17 cellular contexts compared by ENCODE assay signal in genomic region chr9:121393318-121393717, GRCh38. TPM values are rescaled to one million over a fixed set of nuclear protein-coding genes. Genes with fewer than 3 reads are reported as not detected.
DNase-seq lines count a peak whose midpoint lies in the region; ATAC-seq, FAIRE-seq and TF ChIP-seq lines count a peak whose summit lies in the region.
"Had no signal": no experiment of that assay in that cellular context is flagged by ENCODE, and none has a peak within 500 bp of the region (broad histone marks: within the 10 kb centered on the region; RNA-seq: fewer than 3 reads in every experiment).

No MANE protein-coding gene starts in this region.

- peak overlapping the region; percentile 73 for H2AFZ ChIP-seq in endothelial cell of umbilical vein (ENCODE audit: low read depth, low read length)

- peak; percentile 45 for ATAC-seq in activated naive CD8-positive, alpha-beta T cell treated with anti-CD3 and anti-CD28 coated beads, Interleukin-2, amount 10 ng/mL, durations not matched to agents 7 days and 5 days (ENCODE audit: low read depth)
- no peak for ATAC-seq in HG03097 (IDR thresholded peaks at IDR 0.05; ENCODE audit: low FRiP score, unreplicated experiment)
- no peak for ATAC-seq in Right ventricle myocardium superior (ENCODE audit: poor library complexity)
- ATAC-seq: left cardiac atrium had no signal

- no peaks in the 10 kb centered on the region for H4K20me1 ChIP-seq in endothelial cell of umbilical vein (replicated peaks; ENCODE audit: control insufficient read depth, extremely low read depth, insufficient read depth, low read length)

- CTCF ChIA-PET in endothelial cell of umbilical vein (lab: Charles Lee), result interaction anchor here (0.9 to 2.4 kb wide), 12 partner anchors 8 to 354 kb away, joined by 3 to 18 read pairs (median 5); partner anchors contain the start of gene RAB14

- H3K27me3 Mint-ChIP-seq in activated naive CD8-positive, alpha-beta T cell treated with anti-CD3 and anti-CD28 coated beads, Interleukin-2, amount 10 ng/mL, durations not matched to agents 7 days and 5 days, result no peaks in the 10 kb centered on the region
- no peaks in the 10 kb centered on the region for H3K27me3 Mint-ChIP-seq in activated naive CD8-positive, alpha-beta T cell treated with anti-CD3 and anti-CD28 coated beads for 36 hours
- H3K27me3 Mint-ChIP-seq: T-cell had no signal

- POLR2A ChIA-PET in activated naive CD8-positive, alpha-beta T cell treated with anti-CD3 and anti-CD28 coated beads, Interleukin-2, amount 10 ng/mL, durations not matched to agents 7 days and 5 days (lab: Charles Lee), result interaction anchor here (1.3 kb wide), 1 partner anchor 74 kb away, joined by 4 read pairs; no protein-coding TSS in a partner anchor
- POLR2A ChIA-PET in endothelial cell of umbilical vein (lab: Charles Lee), result interaction anchor here (0.6 kb wide), 1 partner anchor 56 kb away, joined by 3 read pairs; no protein-coding TSS in a partner anchor

- H3K4me2 ChIP-seq in endothelial cell of umbilical vein (ENCODE audit: insufficient read depth, low read length), result peak overlapping the region; percentile 7

- BruUV-seq in endothelial cell of umbilical vein (replicated peaks; lab: Mats Ljungman, UMichigan), result no TSS peak

- H3K4me3 ChIP-seq in endothelial cell of umbilical vein (replicated peaks in 1 of 3; ENCODE audit: insufficient read depth in 1 of 3, low read depth in 1 of 3, low read length in 3 of 3), result no peak overlapping the region
- H3K4me3 ChIP-seq: cardiac muscle cell, psoas muscle had no signal

- no peak for TF ChIP-seq CTCF in endothelial cell of umbilical vein (IDR thresholded peaks at IDR 0.05; ENCODE audit: extremely low read depth in 1 of 2, insufficient read depth in 1 of 2, low read depth in 1 of 2, low read length in 2 of 2)

- TF ChIP-seq POLR2A in endothelial cell of umbilical vein (IDR thresholded peaks at IDR 0.05; ENCODE audit: low read depth, low read length), result peak; percentile 37

- no peak for DNase-seq in activated naive CD8-positive, alpha-beta T cell treated with anti-CD3 and anti-CD28 coated beads, Interleukin-2, amount 10 ng/mL, durations not matched to agents 7 days and 5 days
- no peak for DNase-seq in activated naive CD8-positive, alpha-beta T cell treated with anti-CD3 and anti-CD28 coated beads for 36 hours
- peak; percentile 79 for DNase-seq in OCI-M1 (lab: John Stamatoyannopoulos, UW)
- DNase-seq in endothelial cell of umbilical vein (ENCODE audit: low read depth, low spot score), result peak; percentile 47
- no peak for DNase-seq in activated effector memory CD4-positive, alpha-beta T cell treated with anti-CD3 and anti-CD28 coated beads, Interleukin-2, amount 50 U/mL, for 16 hours
- no peak for DNase-seq in NCI-H524 treated with DMSO at 0.1 percent for 48 hours (lab: John Stamatoyannopoulos, UW)
- DNase-seq in Right ventricle myocardium superior, result no peak
- DNase-seq: activated CD4-positive, alpha-beta T cell treated with anti-CD3 and anti-CD28 coated beads, Interleukin-2, amount 50 U/mL, for 48 hours; activated naive CD4-positive, alpha-beta T cell; DMS153; head of caudate nucleus; left cardiac atrium; psoas muscle; T-cell had no signal

- H3K9me3 Mint-ChIP-seq in activated naive CD8-positive, alpha-beta T cell treated with anti-CD3 and anti-CD28 coated beads, Interleukin-2, amount 10 ng/mL, durations not matched to agents 7 days and 5 days, result peaks cover 7% of the 10 kb centered on the region
- no peaks in the 10 kb centered on the region for H3K9me3 Mint-ChIP-seq in activated naive CD8-positive, alpha-beta T cell treated with anti-CD3 and anti-CD28 coated beads for 36 hours
- H3K9me3 Mint-ChIP-seq: T-cell had no signal

- peak overlapping the region; percentile 41 for H3K4me3 Mint-ChIP-seq in activated naive CD8-positive, alpha-beta T cell treated with anti-CD3 and anti-CD28 coated beads, Interleukin-2, amount 10 ng/mL, durations not matched to agents 7 days and 5 days
- no peak overlapping the region for H3K4me3 Mint-ChIP-seq in activated naive CD8-positive, alpha-beta T cell treated with anti-CD3 and anti-CD28 coated beads for 36 hours
- H3K4me3 Mint-ChIP-seq: T-cell had no signal

- no peak overlapping the region for H3K9ac ChIP-seq in endothelial cell of umbilical vein (replicated peaks; ENCODE audit: extremely low read depth, insufficient read depth, low read length)

- H3K79me2 ChIP-seq in endothelial cell of umbilical vein (ENCODE audit: control insufficient read depth, insufficient read depth, low read length), result no peaks in the 10 kb centered on the region

- no peaks in the 10 kb centered on the region for H3K9me3 ChIP-seq in endothelial cell of umbilical vein (replicated peaks; ENCODE audit: control insufficient read depth, insufficient read depth, low read length)

- dilution Hi-C loops in endothelial cell of umbilical vein (cut with MboI; ENCODE audit: extremely low pct_ligation_motif_present, low sequenced_read_pairs), result no loop called here

- H3K27ac Mint-ChIP-seq in activated naive CD8-positive, alpha-beta T cell treated with anti-CD3 and anti-CD28 coated beads, Interleukin-2, amount 10 ng/mL, durations not matched to agents 7 days and 5 days, result peak overlapping the region; percentile 44
- H3K27ac Mint-ChIP-seq in activated naive CD8-positive, alpha-beta T cell treated with anti-CD3 and anti-CD28 coated beads for 36 hours, result no peak overlapping the region
- H3K27ac Mint-ChIP-seq: T-cell had no signal

- no peaks in the 10 kb centered on the region for H3K36me3 ChIP-seq in endothelial cell of umbilical vein (ENCODE audit: control insufficient read depth in 2 of 2, extremely low read depth in 1 of 2, insufficient read depth in 2 of 2, low read length in 2 of 2)
- H3K36me3 ChIP-seq: cardiac muscle cell had no signal

- peaks cover 29% of the 10 kb centered on the region for H3K4me1 Mint-ChIP-seq in activated naive CD8-positive, alpha-beta T cell treated with anti-CD3 and anti-CD28 coated beads, Interleukin-2, amount 10 ng/mL, durations not matched to agents 7 days and 5 days
- peaks cover 7% of the 10 kb centered on the region for H3K4me1 Mint-ChIP-seq in activated naive CD8-positive, alpha-beta T cell treated with anti-CD3 and anti-CD28 coated beads for 36 hours

- intact Hi-C loops in endothelial cell of umbilical vein (cut with micrococcal nuclease) (loop anchor here (10.0 kb wide), 1 partner anchor 649 kb away; no protein-coding TSS in a partner anchor), Right ventricle myocardium superior (cut with DNase I) (no loop called here)

- no peaks in the 10 kb centered on the region for H3K27me3 ChIP-seq in endothelial cell of umbilical vein (ENCODE audit: control insufficient read depth in 2 of 2, insufficient read depth in 2 of 2, low read length in 2 of 2)
- H3K27me3 ChIP-seq: cardiac muscle cell had no signal

- no peaks in the 10 kb centered on the region for H3K9me1 ChIP-seq in endothelial cell of umbilical vein (replicated peaks; ENCODE audit: control insufficient read depth, extremely low read depth, insufficient read depth, low read length)

- peaks cover 4% of the 10 kb centered on the region for H3K36me3 Mint-ChIP-seq in activated naive CD8-positive, alpha-beta T cell treated with anti-CD3 and anti-CD28 coated beads, Interleukin-2, amount 10 ng/mL, durations not matched to agents 7 days and 5 days
- no peaks in the 10 kb centered on the region for H3K36me3 Mint-ChIP-seq in activated naive CD8-positive, alpha-beta T cell treated with anti-CD3 and anti-CD28 coated beads for 36 hours
- H3K36me3 Mint-ChIP-seq: T-cell had no signal

- peak; percentile 89 for FAIRE-seq in endothelial cell of umbilical vein (lab: Jason Lieb, UNC)
- FAIRE-seq: GM12892 had no signal

- H3K4me1 ChIP-seq in endothelial cell of umbilical vein (ENCODE audit: control insufficient read depth, extremely low read depth, insufficient read depth, low read length), result peaks cover 28% of the 10 kb centered on the region
- H3K4me1 ChIP-seq: psoas muscle had no signal

- H3K27ac ChIP-seq in endothelial cell of umbilical vein (ENCODE audit: insufficient read depth, low read depth, low read length), result no peak overlapping the region
- H3K27ac ChIP-seq: cardiac muscle cell, psoas muscle had no signal

TF ChIP-seq in endothelial cell of umbilical vein, 7 proteins besides CTCF, POLR2A, EP300 and RAD21:
- no peak for TF ChIP-seq MYC (IDR thresholded peaks at IDR 0.05; ENCODE audit: low read depth, low read length)
- peak; percentile 65 for TF ChIP-seq POLR2AphosphoS5 (IDR thresholded peaks at IDR 0.05; ENCODE audit: insufficient read depth, low read depth, low read length)
- peak; percentile 22 for TF ChIP-seq FOS (IDR thresholded peaks at IDR 0.05; ENCODE audit: borderline replicate concordance, insufficient read depth, low read length)
- TF ChIP-seq JUN (IDR thresholded peaks at IDR 0.05; ENCODE audit: borderline replicate concordance, insufficient read depth, insufficient read length, low read depth), result no peak
- TF ChIP-seq GATA2 (IDR thresholded peaks at IDR 0.05; ENCODE audit: insufficient read depth, insufficient read length, low read depth, low read length), result peak; percentile 59
- TF ChIP-seq EZH2 (IDR thresholded peaks at IDR 0.05; ENCODE audit: borderline replicate concordance, low read depth, low read length, severe bottlenecking), result no peak
- no peak for TF ChIP-seq MAX (IDR thresholded peaks at IDR 0.05; ENCODE audit: insufficient read depth, insufficient read length)

RNA-seq across cellular contexts. Expression of gene STOM, which starts 23.3 kb away (rescaled TPM):
- 10 to 100 TPM; 87.4 to 95.4 TPM for total RNA-seq in activated naive CD8-positive, alpha-beta T cell treated with anti-CD3 and anti-CD28 coated beads, Interleukin-2, amount 10 ng/mL, durations not matched to agents 7 days and 5 days
- total RNA-seq in activated naive CD8-positive, alpha-beta T cell treated with anti-CD3 and anti-CD28 coated beads for 36 hours, result 10 to 100 TPM; 36.0 to 36.3 TPM
- total RNA-seq in endothelial cell of umbilical vein (138 and 170 TPM in 2 replicates), Right ventricle myocardium superior (155 TPM)
- 133 and 153 TPM in 2 replicates for polyA plus RNA-seq in endothelial cell of umbilical vein
- 149 and 161 TPM in 2 replicates for polyA plus RNA-seq in endothelial cell of umbilical vein (2011; cell fraction: cytosol; rRNA removed)
- polyA plus RNA-seq in endothelial cell of umbilical vein (2011; cell fraction: nucleus; rRNA removed), result 72.7 and 88.0 TPM in 2 replicates
- polyA plus RNA-seq in endothelial cell of umbilical vein (2012), result 142 and 165 TPM in 2 replicates
- polyA minus RNA-seq in endothelial cell of umbilical vein, result 165 and 168 TPM in 2 replicates
- 75.4 TPM for polyA minus RNA-seq in endothelial cell of umbilical vein (2011; cell fraction: cytosol; rRNA and poly(A)+ RNA removed)
- 63.6 and 70.5 TPM in 2 replicates for polyA minus RNA-seq in endothelial cell of umbilical vein (2011; cell fraction: nucleus; rRNA and poly(A)+ RNA removed)

Comparison
In these comparisons a context has a peak if more than half of its experiments do, and no peak if none do; other contexts are left out.
1. DNase-seq: peak in OCI-M1 (single experiment) and endothelial cell of umbilical vein (single experiment); none in activated naive CD8-positive, alpha-beta T cell treated with anti-CD3 and anti-CD28 coated beads, Interleukin-2, amount 10 ng/mL, durations not matched to agents 7 days and 5 days (single experiment), activated naive CD8-positive, alpha-beta T cell treated with anti-CD3 and anti-CD28 coated beads for 36 hours (single experiment), activated effector memory CD4-positive, alpha-beta T cell treated with anti-CD3 and anti-CD28 coated beads, Interleukin-2, amount 50 U/mL, for 16 hours (single experiment), NCI-H524 treated with DMSO at 0.1 percent for 48 hours (single experiment) and Right ventricle myocardium superior (single experiment).